Comparison of ENCODE assay signal across 8 cellular contexts in the genomic region with DNA sequence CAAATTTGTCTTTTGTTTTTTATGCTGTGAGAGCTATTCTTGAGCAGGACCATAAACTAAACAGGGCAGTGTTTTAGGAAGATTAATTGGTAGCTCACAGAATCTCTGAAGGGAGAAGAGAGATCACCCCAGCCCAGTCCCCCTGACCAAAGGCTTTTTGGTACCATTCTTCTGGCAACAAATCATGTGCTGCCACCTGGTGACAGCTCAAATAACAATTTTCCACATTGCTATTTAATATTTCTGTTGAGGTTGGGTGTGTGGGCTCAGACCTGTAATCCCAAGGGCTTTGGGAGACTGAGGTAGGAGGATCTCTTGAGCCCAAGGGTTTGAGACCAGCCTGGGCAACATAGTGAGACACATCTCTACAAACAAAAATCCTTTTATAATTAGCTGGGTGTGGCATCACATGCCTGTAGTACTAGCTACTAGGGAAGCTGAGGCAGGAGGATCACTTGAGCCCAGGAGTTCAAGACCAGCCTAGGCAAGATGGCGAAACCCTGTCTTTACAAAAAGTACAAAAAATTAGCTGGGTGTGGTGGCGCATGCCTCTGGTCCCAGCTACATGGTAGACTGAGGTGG. TPM values are rescaled to one million over a fixed set of nuclear protein-coding genes. Genes with fewer than 3 reads are reported as not detected.
DNase-seq lines count a peak whose midpoint lies in the region; ATAC-seq and TF ChIP-seq lines count a peak whose summit lies in the region.

No MANE protein-coding gene starts in this region.

- H3K27ac ChIP-seq in tibial nerve = no peak overlapping the region

- ATAC-seq in left lobe of liver = no peak

- no peaks in the 10 kb centered on the region for H3K27me3 ChIP-seq in tibial nerve

- H3K4me1 ChIP-seq in tibial nerve = peaks cover 0 to 21% (median 12%) of the 10 kb centered on the region in 4 donors

- no peak overlapping the region for H3K4me3 ChIP-seq in tibial nerve

- H3K36me3 ChIP-seq in tibial nerve = peaks cover 0 to 11% (median 0%) of the 10 kb centered on the region in 3 donors

- no peaks in the 10 kb centered on the region for H3K9me3 ChIP-seq in tibial nerve

- TF ChIP-seq CTCF in tibial nerve (IDR thresholded peaks at IDR 0.05) = peak; percentile 42 to 79 (median 65)

- TF ChIP-seq EP300 in tibial nerve (IDR thresholded peaks at IDR 0.05) = no peak

- DNase-seq in activated T-cell treated with anti-CD3 and anti-CD28 coated beads for 1 hour (ENCODE audit: low read depth) = peak; percentile 44
- no peak for DNase-seq in activated T-cell treated with anti-CD3 and anti-CD28 coated beads, Interleukin-2, amount 50 U/mL, for 1 hour
- DNase-seq in NCI-H1048 (lab: John Stamatoyannopoulos, UW) = peak; percentile 10
- peak in 3 of 5 experiments; percentile 21 to 62 (median 29) for DNase-seq in T-helper 2 cell
- peak; percentile 50 for DNase-seq in central memory CD4-positive, alpha-beta T cell
- DNase-seq in lung microvascular endothelial cell (ENCODE audit: low read depth in 2 of 2) = peak; percentile 68 to 84
- DNase-seq in tibial nerve (ENCODE audit: low spot score in 2 of 2) = peak in 1 of 2 donors; percentile 74
- no peak for DNase-seq in left lobe of liver (ENCODE audit: low spot score)

- TF ChIP-seq POLR2A in tibial nerve (IDR thresholded peaks at IDR 0.05) = no peak

- WGBS in tibial nerve, 2 donors = 72 to 82% methylated on average over 2 of the region's 2 CpGs

RNA-seq across cellular contexts. Expression of a gene that starts 2.2 kb away (rescaled TPM):
- total RNA-seq in lung microvascular endothelial cell (3.3 and 4.6 TPM in 2 replicates), tibial nerve (10 to 100 TPM in 1 of 4 donors, 1 to 10 TPM in 3; 3.9 to 11.7 (median 8.5) TPM), left lobe of liver (7.0 TPM)

RNA-seq across cellular contexts. Expression of a gene that starts 6.7 kb away (rescaled TPM):
- 0.44 and 0.60 TPM in 2 replicates for total RNA-seq in lung microvascular endothelial cell
- 1 to 10 TPM in 2 of 4 donors, under 1 TPM in 1, not detected in 1; 0.42 to 2.9 (median 1.1) TPM for total RNA-seq in tibial nerve
- total RNA-seq in left lobe of liver = 2.1 TPM

RNA-seq across cellular contexts. Expression of a gene that starts 6.9 kb away (rescaled TPM):
- total RNA-seq in lung microvascular endothelial cell (1.3 and 1.4 TPM in 2 replicates), tibial nerve (1 to 10 TPM; 3.6 to 4.2 (median 4.0) TPM), left lobe of liver (32.3 TPM)

RNA-seq across cellular contexts. Expression of a gene that starts 28.5 kb away (rescaled TPM):
- 759 and 904 TPM in 2 replicates for total RNA-seq in lung microvascular endothelial cell
- total RNA-seq in tibial nerve = 100 to 1,000 TPM; 160 to 225 (median 203) TPM
- total RNA-seq in left lobe of liver = 320 TPM

RNA-seq across cellular contexts. Expression of a gene that starts 57.4 kb away (rescaled TPM):
- total RNA-seq in lung microvascular endothelial cell (189 and 290 TPM in 2 replicates), tibial nerve (10 to 100 TPM; 53.1 to 69.5 (median 63.5) TPM), left lobe of liver (310 TPM)

Comparison
In these comparisons a context has a peak if more than half of its experiments do, and no peak if none do; other contexts are left out.
1. DNase-seq: peak in activated T-cell treated with anti-CD3 and anti-CD28 coated beads for 1 hour (single experiment), NCI-H1048 (single experiment), T-helper 2 cell (3 of 5), central memory CD4-positive, alpha-beta T cell (single experiment) and lung microvascular endothelial cell (2 of 2); none in activated T-cell treated with anti-CD3 and anti-CD28 coated beads, Interleukin-2, amount 50 U/mL, for 1 hour (single experiment) and left lobe of liver (single experiment).